29 cellular contexts compared by ENCODE assay signal in the genomic region with DNA sequence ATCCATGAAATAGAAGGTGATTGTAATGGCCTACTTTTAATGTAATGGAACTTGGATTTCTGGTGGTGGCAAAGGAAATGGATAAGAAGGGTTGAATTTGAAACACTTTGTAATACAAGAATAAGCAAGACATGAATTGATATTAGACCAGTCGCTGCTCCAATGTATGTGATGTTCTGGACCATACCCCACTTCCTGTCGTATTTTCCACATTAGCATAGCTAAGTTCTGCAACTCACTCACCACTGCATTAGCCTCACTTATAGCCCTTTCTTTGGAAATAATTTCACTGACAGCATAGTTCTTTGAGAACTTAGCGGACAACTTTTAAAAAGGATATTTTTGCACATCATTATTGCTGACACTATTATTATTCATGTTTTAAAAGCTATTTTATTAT.
"Had no signal": no experiment of that assay in that cellular context is flagged by ENCODE, and none has a peak within 500 bp of the region (broad histone marks: within the 10 kb centered on the region; RNA-seq: fewer than 3 reads in every experiment).

No MANE protein-coding gene starts in this region.

- H3K36me3 ChIP-seq: adrenal gland, brain microvascular endothelial cell, breast epithelium had no signal

- DNase-seq: activated B cell treated with CpG ODN at 0.5 μM for 24 hours; activated CD4-positive, alpha-beta memory T cell treated with anti-CD3 and anti-CD28 coated beads for 36 hours; activated CD4-positive, alpha-beta T cell treated with anti-CD3 and anti-CD28 coated beads for 4 hours; activated CD4-positive, alpha-beta T cell treated with anti-CD3 and anti-CD28 coated beads, Interleukin-2, amount 10 ng/mL, durations not matched to agents 24 days and 14 days; activated CD4-positive, alpha-beta T cell treated with anti-CD3 and anti-CD28 coated beads, Interleukin-2, amount 50 U/mL, for 1 hour; activated CD4-positive, alpha-beta T cell treated with anti-CD3 and anti-CD28 coated beads, Interleukin-2, amount 50 U/mL, for 4 hours; activated CD4-positive, CD25-positive, alpha-beta regulatory T cell treated with anti-CD3 and anti-CD28 coated beads, Interleukin-2, amount 50 U/mL, for 72 hours; activated CD8-positive, alpha-beta memory T cell treated with anti-CD3 and anti-CD28 coated beads, Interleukin-2, amount 50 U/mL, for 4 hours; activated CD8-positive, alpha-beta T cell treated with anti-CD3 and anti-CD28 coated beads for 36 hours; activated effector memory CD4-positive, alpha-beta T cell treated with anti-CD3 and anti-CD28 coated beads, Interleukin-2, amount 50 U/mL, for 16 hours; activated gamma-delta T cell treated with Interleukin-2 at 50 U/mL for 16 hours; activated naive CD4-positive, alpha-beta T cell; activated naive CD4-positive, alpha-beta T cell treated with anti-CD3 and anti-CD28 coated beads for 36 hours; activated naive CD4-positive, alpha-beta T cell treated with anti-CD3 and anti-CD28 coated beads, Interleukin-2, amount 50 U/mL, for 16 hours; activated naive CD8-positive, alpha-beta T cell treated with anti-CD3 and anti-CD28 coated beads for 36 hours; activated T-cell treated with anti-CD3 and anti-CD28 coated beads for 4 hours; activated T-cell treated with anti-CD3 and anti-CD28 coated beads, Interleukin-2, amount 50 U/mL, for 1 hour; activated T-cell treated with anti-CD3 and anti-CD28 coated beads, Interleukin-2, amount 50 U/mL, for 4 hours; activated T-cell treated with anti-CD3 and anti-CD28 coated beads, Interleukin-2, amount 50 U/mL, for 72 hours; adrenal gland; amniotic stem cell; aorta; body of pancreas; brain microvascular endothelial cell; central memory CD4-positive, alpha-beta T cell; T-helper 2 cell; T-helper 9 cell had no signal

- H3K9me3 ChIP-seq: adrenal gland, body of pancreas, breast epithelium had no signal

- H3K27ac ChIP-seq: adrenal gland, body of pancreas, brain microvascular endothelial cell, breast epithelium, VCaP had no signal

- H3K27me3 ChIP-seq: adrenal gland, body of pancreas, brain microvascular endothelial cell, breast epithelium had no signal

- H3K4me1 ChIP-seq: adrenal gland, body of pancreas, breast epithelium had no signal

- H3K4me3 ChIP-seq: adrenal gland, body of pancreas, breast epithelium had no signal
